In genomic region chr16:57843400-57843799, GRCh38 we compare ENCODE assay signal across 1 cellular context.
TF ChIP-seq lines count a peak whose summit lies in the region.

No MANE protein-coding gene starts in this region.

TF ChIP-seq in WTC11, 78 proteins besides CTCF, POLR2A, EP300 and RAD21:
- TF ChIP-seq RELA (CRISPR knock-in tag; IDR thresholded peaks at IDR 0.05; ENCODE audit: borderline replicate concordance) (no peak), ATF3 (CRISPR knock-in tag; conservative IDR thresholded peaks at IDR 0.05) (no peak), ZNF219 (CRISPR knock-in tag; IDR thresholded peaks at IDR 0.05; ENCODE audit: borderline replicate concordance) (no peak), ZNF512 (CRISPR knock-in tag; IDR thresholded peaks at IDR 0.05; ENCODE audit: borderline replicate concordance) (no peak), ZNF121 (CRISPR knock-in tag; IDR thresholded peaks at IDR 0.05) (0 out of 2 replicates have a peak, but pooled peaks have one; percentile 60), CBFB (CRISPR knock-in tag; IDR thresholded peaks at IDR 0.05; ENCODE audit: low read depth) (no peak), NFE2L1 (CRISPR knock-in tag; IDR thresholded peaks at IDR 0.05) (no peak), NR2C2 (CRISPR knock-in tag; IDR thresholded peaks at IDR 0.05) (no peak)
- TF ChIP-seq, protein P1, sequence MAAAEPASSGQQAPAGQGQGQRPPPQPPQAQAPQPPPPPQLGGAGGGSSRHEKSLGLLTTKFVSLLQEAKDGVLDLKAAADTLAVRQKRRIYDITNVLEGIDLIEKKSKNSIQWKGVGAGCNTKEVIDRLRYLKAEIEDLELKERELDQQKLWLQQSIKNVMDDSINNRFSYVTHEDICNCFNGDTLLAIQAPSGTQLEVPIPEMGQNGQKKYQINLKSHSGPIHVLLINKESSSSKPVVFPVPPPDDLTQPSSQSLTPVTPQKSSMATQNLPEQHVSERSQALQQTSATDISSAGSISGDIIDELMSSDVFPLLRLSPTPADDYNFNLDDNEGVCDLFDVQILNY (CRISPR knock-in tag; IDR thresholded peaks at IDR 0.05), result no peak
